ENCODE assay signal across 18 cellular contexts in the genomic region with DNA sequence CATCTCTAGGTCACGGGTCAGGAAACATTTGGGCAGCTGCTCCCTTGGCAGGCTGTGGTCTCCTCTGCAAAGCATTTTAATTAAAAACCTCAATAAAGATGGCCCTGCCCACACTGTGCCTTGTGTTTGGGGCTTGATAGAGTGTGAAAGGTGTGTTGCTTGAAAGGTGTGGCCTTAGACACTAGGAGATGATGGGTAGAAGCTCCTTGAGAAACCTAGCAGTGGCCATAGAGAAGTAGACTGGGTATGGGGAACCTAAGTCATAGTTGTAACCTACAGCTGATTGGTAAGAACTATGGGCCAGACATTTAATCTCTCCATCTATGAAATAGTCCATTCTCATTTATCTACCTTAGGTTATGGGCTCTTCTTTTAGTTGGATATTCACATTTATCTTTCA. TPM values are rescaled to one million over a fixed set of nuclear protein-coding genes. Genes with fewer than 3 reads are reported as not detected.
DNase-seq lines count a peak whose midpoint lies in the region; ATAC-seq and TF ChIP-seq lines count a peak whose summit lies in the region.
"Had no signal": no experiment of that assay in that cellular context is flagged by ENCODE, and none has a peak within 500 bp of the region (broad histone marks: within the 10 kb centered on the region; RNA-seq: fewer than 3 reads in every experiment).

No MANE protein-coding gene starts in this region.

- H3K4me1 Mint-ChIP-seq in activated CD4-positive, alpha-beta T cell treated with anti-CD3 and anti-CD28 coated beads for 36 hours, result peaks cover 53% of the 10 kb centered on the region
- peaks cover 44% of the 10 kb centered on the region for H3K4me1 Mint-ChIP-seq in stimulated activated effector memory CD8-positive, alpha-beta T cell treated with anti-CD3 and anti-CD28 coated beads, Interleukin-12 subunit alpha, Interleukin-12 subunit beta, amount 100 ng/mL, for 72 hours

- no peak for ATAC-seq in activated CD4-positive, alpha-beta T cell treated with anti-CD3 and anti-CD28 coated beads for 36 hours
- no peak for ATAC-seq in RWPE2 (ENCODE audit: low read depth)
- ATAC-seq in stimulated activated effector memory CD8-positive, alpha-beta T cell treated with anti-CD3 and anti-CD28 coated beads, Interleukin-12 subunit alpha, Interleukin-12 subunit beta, amount 100 ng/mL, for 72 hours, result no peak
- ATAC-seq: activated CD8-positive, alpha-beta memory T cell treated with anti-CD3 and anti-CD28 coated beads, Interleukin-2, amount 10 ng/mL, durations not matched to agents 7 days and 5 days; right cardiac atrium had no signal

- peak overlapping the region; percentile 71 for H3K27ac Mint-ChIP-seq in activated CD4-positive, alpha-beta T cell treated with anti-CD3 and anti-CD28 coated beads for 36 hours
- H3K27ac Mint-ChIP-seq in stimulated activated effector memory CD8-positive, alpha-beta T cell treated with anti-CD3 and anti-CD28 coated beads, Interleukin-12 subunit alpha, Interleukin-12 subunit beta, amount 100 ng/mL, for 72 hours, result peak overlapping the region; percentile 99

- no peaks in the 10 kb centered on the region for H3K27me3 ChIP-seq in RWPE2 (ENCODE audit: insufficient read depth, poor library complexity, severe bottlenecking)
- no peaks in the 10 kb centered on the region for H3K27me3 ChIP-seq in fibroblast of lung (ENCODE audit: control insufficient read depth, insufficient read depth, low read length)

- H2AFZ ChIP-seq in fibroblast of lung (ENCODE audit: low read length), result no peak overlapping the region

- DNase-seq in activated CD4-positive, alpha-beta T cell treated with anti-CD3 and anti-CD28 coated beads for 36 hours, result no peak
- no peak for DNase-seq in activated CD4-positive, alpha-beta T cell treated with anti-CD3 and anti-CD28 coated beads for 48 hours
- DNase-seq in RWPE2 (ENCODE audit: low spot score) (no peak), fibroblast of lung (ENCODE audit: low read depth in 2 of 2) (no peak), coronary artery (ENCODE audit: low spot score) (no peak), DMS153 (lab: John Stamatoyannopoulos, UW) (no peak)
- no peak for DNase-seq in stimulated activated effector memory CD8-positive, alpha-beta T cell treated with anti-CD3 and anti-CD28 coated beads, Interleukin-12 subunit alpha, Interleukin-12 subunit beta, amount 100 ng/mL, for 72 hours (ENCODE audit: low spot score in 2 of 2)
- no peak for DNase-seq in activated CD8-positive, alpha-beta memory T cell treated with anti-CD3 and anti-CD28 coated beads, Interleukin-2, amount 50 U/mL, for 48 hours
- DNase-seq: activated CD8-positive, alpha-beta memory T cell treated with anti-CD3 and anti-CD28 coated beads, Interleukin-2, amount 10 ng/mL, durations not matched to agents 7 days and 5 days; effector memory CD4-positive, alpha-beta T cell; Kasumi-1; NCI-H1930; NCI-H774; right cardiac atrium; SHP77 treated with DMSO at 0.1 percent for 48 hours had no signal

- intact Hi-C loops in activated CD4-positive, alpha-beta T cell treated with anti-CD3 and anti-CD28 coated beads for 36 hours (cut with DNase I, micrococcal nuclease), result loop anchor here in 1 of 2 experiments (5.0 kb wide), 2 partner anchors 51 to 101 kb away; a partner anchor contains a TSS

- H3K36me3 ChIP-seq in RWPE2 (ENCODE audit: low read depth) (peaks cover 31% of the 10 kb centered on the region), fibroblast of lung (ENCODE audit: control insufficient read depth, insufficient read depth, low read length) (peaks cover 2% of the 10 kb centered on the region)

- peaks cover 42% of the 10 kb centered on the region for H3K36me3 Mint-ChIP-seq in activated CD4-positive, alpha-beta T cell treated with anti-CD3 and anti-CD28 coated beads for 36 hours (ENCODE audit: low read depth)
- peaks cover 59% of the 10 kb centered on the region for H3K36me3 Mint-ChIP-seq in stimulated activated effector memory CD8-positive, alpha-beta T cell treated with anti-CD3 and anti-CD28 coated beads, Interleukin-12 subunit alpha, Interleukin-12 subunit beta, amount 100 ng/mL, for 72 hours

- H3K27me3 Mint-ChIP-seq in activated CD4-positive, alpha-beta T cell treated with anti-CD3 and anti-CD28 coated beads for 36 hours, result no peaks in the 10 kb centered on the region
- H3K27me3 Mint-ChIP-seq: activated CD8-positive, alpha-beta memory T cell treated with anti-CD3 and anti-CD28 coated beads, Interleukin-2, amount 10 ng/mL, durations not matched to agents 7 days and 5 days had no signal

- POLR2A ChIA-PET in activated CD4-positive, alpha-beta T cell treated with anti-CD3 and anti-CD28 coated beads for 36 hours (lab: Charles Lee), result interaction anchor here (0.6 to 0.8 kb wide), 2 partner anchors 144 to 502 kb away, joined by 3 to 7 read pairs; a partner anchor contains a TSS

- H3K4me1 ChIP-seq in RWPE2 (ENCODE audit: insufficient read depth, poor library complexity, severe bottlenecking) (peaks cover 36% of the 10 kb centered on the region), fibroblast of lung (ENCODE audit: control insufficient read depth, extremely low read depth, insufficient read depth, low read length) (peaks cover 3% of the 10 kb centered on the region)

- peaks cover 3% of the 10 kb centered on the region for H3K9me3 Mint-ChIP-seq in activated CD4-positive, alpha-beta T cell treated with anti-CD3 and anti-CD28 coated beads for 36 hours (ENCODE audit: low read depth)
- H3K9me3 Mint-ChIP-seq in stimulated activated effector memory CD8-positive, alpha-beta T cell treated with anti-CD3 and anti-CD28 coated beads, Interleukin-12 subunit alpha, Interleukin-12 subunit beta, amount 100 ng/mL, for 72 hours, result no peaks in the 10 kb centered on the region

- no peak overlapping the region for H3K4me3 ChIP-seq in RWPE2 (ENCODE audit: severe bottlenecking)
- H3K4me3 ChIP-seq in fibroblast of lung (replicated peaks in 1 of 4; ENCODE audit: control extremely low read depth in 1 of 4, insufficient read depth in 1 of 4, low read depth in 3 of 4, low read length in 4 of 4), result no peak overlapping the region
- H3K4me3 ChIP-seq in coronary artery, result no peak overlapping the region

- H3K4me3 Mint-ChIP-seq in activated CD4-positive, alpha-beta T cell treated with anti-CD3 and anti-CD28 coated beads for 36 hours, result no peak overlapping the region
- H3K4me3 Mint-ChIP-seq in stimulated activated effector memory CD8-positive, alpha-beta T cell treated with anti-CD3 and anti-CD28 coated beads, Interleukin-12 subunit alpha, Interleukin-12 subunit beta, amount 100 ng/mL, for 72 hours, result no peak overlapping the region
- H3K4me3 Mint-ChIP-seq: activated CD8-positive, alpha-beta memory T cell treated with anti-CD3 and anti-CD28 coated beads, Interleukin-2, amount 10 ng/mL, durations not matched to agents 7 days and 5 days had no signal

- H3K9me3 ChIP-seq in RWPE2 (ENCODE audit: severe bottlenecking), result peaks cover 4% of the 10 kb centered on the region
- H3K9me3 ChIP-seq in fibroblast of lung (ENCODE audit: control insufficient read depth, insufficient read depth, low read depth, low read length), result no peaks in the 10 kb centered on the region

- peak overlapping the region; percentile 9 for H3K4me2 ChIP-seq in fibroblast of lung (ENCODE audit: extremely low read depth, insufficient read depth, low read length)

- no peaks in the 10 kb centered on the region for H4K20me1 ChIP-seq in fibroblast of lung (ENCODE audit: control insufficient read depth, extremely low read depth, insufficient read depth, low read length)

- TF ChIP-seq CTCF in RWPE2 (IDR thresholded peaks at IDR 0.05; ENCODE audit: poor library complexity, severe bottlenecking), result no peak
- no peak for TF ChIP-seq CTCF in fibroblast of lung (conservative IDR thresholded peaks at IDR 0.05 in 1 of 2, IDR thresholded peaks at IDR 0.05 in 1 of 2; ENCODE audit: low read depth in 1 of 2, low read length in 2 of 2)
- no peak for TF ChIP-seq CTCF in coronary artery (IDR thresholded peaks at IDR 0.05)

- peaks cover 25% of the 10 kb centered on the region for H3K79me2 ChIP-seq in fibroblast of lung (ENCODE audit: control insufficient read depth, insufficient read depth, low read length)

- CTCF ChIA-PET in activated CD4-positive, alpha-beta T cell treated with anti-CD3 and anti-CD28 coated beads for 36 hours (lab: Charles Lee), result interaction anchor here (0.8 to 3.1 kb wide), 9 partner anchors 10 to 389 kb away, joined by 3 to 17 read pairs (median 4); a partner anchor contains a TSS

- no peak overlapping the region for H3K9ac ChIP-seq in fibroblast of lung (ENCODE audit: insufficient read depth, low read length)

- H3K27ac ChIP-seq in RWPE2 (ENCODE audit: poor library complexity, severe bottlenecking) (peak overlapping the region; percentile 66), fibroblast of lung (ENCODE audit: insufficient read depth, low read length) (no peak overlapping the region), coronary artery (peak overlapping the region in 1 of 2 donors; percentile 8)

RNA-seq across cellular contexts. Expression of a gene that starts 3.3 kb away (rescaled TPM):
- 10 to 100 TPM; 27.1 to 33.0 TPM for total RNA-seq in activated CD4-positive, alpha-beta T cell treated with anti-CD3 and anti-CD28 coated beads for 36 hours
- 30.6 and 33.9 TPM in 2 replicates for total RNA-seq in fibroblast of lung
- 36.6 and 44.9 TPM in 2 replicates for polyA plus RNA-seq in fibroblast of lung
- 26.0 and 35.1 TPM in 2 replicates for polyA plus RNA-seq in fibroblast of lung (2012)
- 31.1 and 42.0 TPM in 2 replicates for polyA minus RNA-seq in fibroblast of lung (ENCODE audit: low replicate concordance)

RNA-seq across cellular contexts. Expression of a gene that starts 8.9 kb away (rescaled TPM):
- 1 to 10 TPM; 2.3 to 3.1 TPM for total RNA-seq in activated CD4-positive, alpha-beta T cell treated with anti-CD3 and anti-CD28 coated beads for 36 hours
- 0.26 and 0.99 TPM in 2 replicates for total RNA-seq in fibroblast of lung
- polyA plus RNA-seq in fibroblast of lung, result 1.9 and 2.6 TPM in 2 replicates
- 2.0 and 3.1 TPM in 2 replicates for polyA plus RNA-seq in fibroblast of lung (2012)
- 7.4 and 11.1 TPM in 2 replicates for polyA minus RNA-seq in fibroblast of lung (ENCODE audit: low replicate concordance)
- total RNA-seq: H4 had no signal

RNA-seq across cellular contexts. Expression of a gene that starts 13.7 kb away (rescaled TPM):
- not detected for total RNA-seq in activated CD4-positive, alpha-beta T cell treated with anti-CD3 and anti-CD28 coated beads for 36 hours
- total RNA-seq in fibroblast of lung, result 0.17 TPM in 1 of 2 replicates, not detected in the other
- 0.08 TPM in 1 of 2 replicates, not detected in the other for polyA plus RNA-seq in fibroblast of lung
- polyA plus RNA-seq in fibroblast of lung (2012), result not detected in 2 replicates
- polyA minus RNA-seq in fibroblast of lung (ENCODE audit: low replicate concordance), result not detected in 2 replicates
- total RNA-seq: activated CD8-positive, alpha-beta memory T cell treated with anti-CD3 and anti-CD28 coated beads, Interleukin-2, amount 10 ng/mL, durations not matched to agents 7 days and 5 days; glomerular endothelial cell; H4; kidney epithelial cell had no signal

RNA-seq across cellular contexts. Expression of a gene that starts 23.2 kb away (rescaled TPM):
- total RNA-seq in activated CD4-positive, alpha-beta T cell treated with anti-CD3 and anti-CD28 coated beads for 36 hours, result under 1 TPM; 0.25 to 0.50 TPM
- 17.5 and 21.3 TPM in 2 replicates for total RNA-seq in fibroblast of lung
- polyA plus RNA-seq in fibroblast of lung, result 14.5 and 17.1 TPM in 2 replicates
- 20.7 and 21.2 TPM in 2 replicates for polyA plus RNA-seq in fibroblast of lung (2012)
- 46.9 and 57.3 TPM in 2 replicates for polyA minus RNA-seq in fibroblast of lung (ENCODE audit: low replicate concordance)

RNA-seq across cellular contexts. Expression of a gene that starts 39.9 kb away (rescaled TPM):
- 10 to 100 TPM; 12.6 to 14.7 TPM for total RNA-seq in activated CD4-positive, alpha-beta T cell treated with anti-CD3 and anti-CD28 coated beads for 36 hours
- 15.7 and 50.2 TPM in 2 replicates for total RNA-seq in fibroblast of lung
- 23.8 and 24.2 TPM in 2 replicates for polyA plus RNA-seq in fibroblast of lung
- polyA plus RNA-seq in fibroblast of lung (2012), result 16.4 and 20.3 TPM in 2 replicates
- 27.8 and 36.3 TPM in 2 replicates for polyA minus RNA-seq in fibroblast of lung (ENCODE audit: low replicate concordance)
